ENCODE assay signal across 9 cellular contexts in the genomic region with DNA sequence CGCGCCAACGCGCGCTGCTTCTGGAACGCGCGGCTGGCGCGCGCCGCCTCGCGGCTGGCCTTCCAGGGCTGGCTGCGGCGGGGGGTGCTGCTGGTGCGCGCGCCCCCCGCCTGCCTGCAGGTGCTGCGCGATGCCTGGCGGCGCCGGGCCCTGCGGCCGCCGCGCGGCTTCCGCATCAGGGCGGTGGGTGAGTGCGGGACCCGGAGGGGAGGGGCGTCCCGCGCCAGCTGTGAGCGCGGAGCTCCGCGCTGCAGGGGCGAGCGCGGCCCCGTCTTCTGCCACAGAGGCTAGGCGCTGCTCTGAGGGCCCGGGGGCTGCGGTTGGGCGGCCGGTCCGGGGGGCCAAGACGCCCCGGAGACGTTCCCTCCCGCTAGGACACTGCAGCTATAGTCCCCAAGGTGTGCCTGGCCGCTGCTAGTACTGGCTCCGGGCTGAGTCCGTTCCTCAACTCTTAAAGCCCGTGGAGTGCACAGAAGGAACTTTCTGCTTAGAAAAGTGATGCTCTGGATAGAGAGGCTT. TPM values are rescaled to one million over a fixed set of nuclear protein-coding genes. Genes with fewer than 3 reads are reported as not detected.
DNase-seq lines count a peak whose midpoint lies in the region; ATAC-seq, FAIRE-seq and TF ChIP-seq lines count a peak whose summit lies in the region.
"Not testable (repeated sequence)": the region's sequence is repeated elsewhere in the genome, so short reads cannot be mapped to it uniquely, and the experiment has no call there.
"Had no signal": no experiment of that assay in that cellular context is flagged by ENCODE, and none has a peak within 500 bp of the region (broad histone marks: within the 10 kb centered on the region; RNA-seq: fewer than 3 reads in every experiment).

No MANE protein-coding gene starts in this region.

- H3K4me1 ChIP-seq in DND-41 (ENCODE audit: insufficient read depth, low read length): peaks cover 32% of the 10 kb centered on the region
- H3K4me1 ChIP-seq in GM12878 (ENCODE audit: control insufficient read depth, insufficient read depth, low read length); testis: not testable (repeated sequence)

- H3K9me3 ChIP-seq in DND-41 (ENCODE audit: insufficient read depth, low read length, severe bottlenecking); WERI-Rb-1 (ENCODE audit: severe bottlenecking); GM12878 (replicated peaks; ENCODE audit: control insufficient read depth, insufficient read depth, low read length); testis: not testable (repeated sequence)

- H3K4me3 Mint-ChIP-seq in IgD-negative memory B cell: peak overlapping the region; percentile 60 to 73 (median 62)
- H3K4me3 Mint-ChIP-seq in nephron: peak overlapping the region; percentile 76 to 81 (median 80)

- peak; percentile 67 for DNase-seq in DND-41
- peak; percentile 23 for DNase-seq in WERI-Rb-1
- not testable (repeated sequence) for DNase-seq in GM12878 (ENCODE audit: low read depth, low spot score); left cardiac atrium
- DNase-seq in testis: peak; percentile 25

- not testable (repeated sequence) for FAIRE-seq in GM12878 (lab: Jason Lieb, UNC)

- H3K4me3 ChIP-seq in DND-41 (ENCODE audit: low read depth in 1 of 2, low read length in 2 of 2): peak overlapping the region; percentile 20 to 63; a peak in 3 of 4 replicates
- peak overlapping the region; percentile 50 for H3K4me3 ChIP-seq in WERI-Rb-1 (ENCODE audit: low read depth, low read length)
- H3K4me3 ChIP-seq in GM12878: peak overlapping the region; percentile 44; the same call in 1 of the 2 replicates
- peak overlapping the region; percentile 13 to 38 for H3K4me3 ChIP-seq in testis

- H3K9ac ChIP-seq in DND-41 (ENCODE audit: low read depth, low read length): peak overlapping the region; percentile 57
- H3K9ac ChIP-seq in GM12878 (ENCODE audit: control insufficient read depth, insufficient read depth, low read length): not testable (repeated sequence)

- H4K20me1 ChIP-seq in DND-41 (ENCODE audit: insufficient read depth, low read length); GM12878 (ENCODE audit: control insufficient read depth, insufficient read depth): not testable (repeated sequence)

- TF ChIP-seq POLR2A in GM12878 (IDR thresholded peaks at IDR 0.05; ENCODE audit: low read depth, low read length); testis (IDR thresholded peaks at IDR 0.05): not testable (repeated sequence)

- 4% methylated on average over 27 of the region's 59 CpGs for WGBS in GM12878 (ENCODE audit: insufficient coverage, insufficient replicate concordance, low lambda C conversion rate, missing lambda C conversion rate)
- 0 to 10% methylated on average over 2 to 13 of the region's 59 CpGs for WGBS in testis, 2 donors

- H2AFZ ChIP-seq in DND-41 (ENCODE audit: low read depth, low read length) (peak overlapping the region; percentile 87), GM12878 (ENCODE audit: control insufficient read depth, low read depth, low read length) (peak overlapping the region; percentile 63)

- ATAC-seq in DND-41 (ENCODE audit: insufficient read depth, low read depth) (peak; percentile 74), GM21619 (IDR thresholded peaks at IDR 0.05; ENCODE audit: unreplicated experiment) (peak; percentile 33), GM12878 (peak; percentile 57), left cardiac atrium (peak; percentile 38 to 41)

- peak overlapping the region in 1 of 3 donors; percentile 28 for H3K27ac Mint-ChIP-seq in IgD-negative memory B cell
- peak overlapping the region in 1 of 3 experiments; percentile 37 for H3K27ac Mint-ChIP-seq in nephron

- H3K4me1 Mint-ChIP-seq in IgD-negative memory B cell, nephron: not testable (repeated sequence)

- CTCF ChIA-PET in GM12878 (lab: Yijun Ruan, JAX): not testable (repeated sequence)

- not testable (repeated sequence) for BruUV-seq in GM12878 (replicated peaks; lab: Mats Ljungman, UMichigan)

- intact Hi-C loops in GM12878 (cut with micrococcal nuclease; ENCODE audit: unreplicated experiment); left cardiac atrium (cut with DNase I); testis (cut with DNase I; ENCODE audit: low total_unique reads): not testable (repeated sequence)

- H3K36me3 Mint-ChIP-seq in IgD-negative memory B cell; nephron (ENCODE audit: low read depth): not testable (repeated sequence)

- not testable (repeated sequence) for TF ChIP-seq CTCF in DND-41 (IDR thresholded peaks at IDR 0.05; ENCODE audit: borderline replicate concordance, extremely low read depth, low read length, poor library complexity, severe bottlenecking); WERI-Rb-1 (IDR thresholded peaks at IDR 0.05; ENCODE audit: low read depth, low read length); GM12878 (IDR thresholded peaks at IDR 0.05 in 2 of 3, conservative IDR thresholded peaks at IDR 0.05 in 1 of 3; ENCODE audit: control insufficient read depth in 2 of 3, extremely low read depth in 1 of 3, insufficient read depth in 1 of 3, low read depth in 3 of 3, low read length in 3 of 3); nephron (IDR thresholded peaks at IDR 0.05; ENCODE audit: unreplicated experiment in 3 of 3); testis (IDR thresholded peaks at IDR 0.05)

- RAD21 ChIA-PET in GM12878 (lab: Charles Lee; ENCODE audit: unreplicated experiment): interaction anchor here (1.4 kb wide), 1 partner anchor 72 kb away, joined by 4 read pairs; no protein-coding TSS in a partner anchor

- H3K27me3 ChIP-seq in DND-41 (ENCODE audit: insufficient read depth, low read length, poor library complexity); WERI-Rb-1 (ENCODE audit: insufficient read depth, low read depth, severe bottlenecking); GM12878 (replicated peaks in 1 of 2; ENCODE audit: control insufficient read depth in 2 of 2, insufficient read depth in 2 of 2, low read length in 1 of 2); testis: not testable (repeated sequence)

- not testable (repeated sequence) for TF ChIP-seq EP300 in GM12878 (IDR thresholded peaks at IDR 0.05; ENCODE audit: borderline replicate concordance in 1 of 2, control insufficient read depth in 1 of 2, low read depth in 2 of 2, low read length in 2 of 2)

- in situ Hi-C loops in GM12878 (cut with MboI): not testable (repeated sequence)

- not testable (repeated sequence) for H3K9me3 Mint-ChIP-seq in IgD-negative memory B cell, nephron

- POLR2A ChIA-PET in GM12878 (lab: Charles Lee): not testable (repeated sequence)

- H3K79me2 ChIP-seq in DND-41 (ENCODE audit: insufficient read depth, low read length); GM12878 (ENCODE audit: control insufficient read depth, insufficient read depth, low read length): not testable (repeated sequence)

- peak overlapping the region; percentile 55; the same call in 1 of the 2 replicates for H3K27ac ChIP-seq in DND-41 (ENCODE audit: low read length)
- peak overlapping the region; percentile 40; the same call in 1 of the 2 replicates for H3K27ac ChIP-seq in WERI-Rb-1
- not testable (repeated sequence) for H3K27ac ChIP-seq in GM12878 (ENCODE audit: control insufficient read depth, insufficient read depth); testis

- H3K27me3 Mint-ChIP-seq in IgD-negative memory B cell: not testable (repeated sequence)
- peaks cover 11% of the 10 kb centered on the region for H3K27me3 Mint-ChIP-seq in nephron (ENCODE audit: low read depth)

- not testable (repeated sequence) for TF ChIP-seq RAD21 in GM12878 (IDR thresholded peaks at IDR 0.05; ENCODE audit: insufficient read depth, low read depth, low read length)

- not testable (repeated sequence) for H3K36me3 ChIP-seq in DND-41 (ENCODE audit: insufficient read depth, low read length); WERI-Rb-1; GM12878 (ENCODE audit: control insufficient read depth in 2 of 2, insufficient read depth in 2 of 2, low read length in 1 of 2); testis (ENCODE audit: low read depth, missing control alignments)

- H3K4me2 ChIP-seq in DND-41 (ENCODE audit: insufficient read depth, low read length) (peak overlapping the region; percentile 86), GM12878 (ENCODE audit: control insufficient read depth, insufficient read depth) (peak overlapping the region; percentile 64; the same call in 1 of the 2 replicates)

- SMC1A ChIA-PET in GM12878 (lab: Charles Lee; ENCODE audit: uncharacterized antibody, unreplicated experiment): not testable (repeated sequence)

RNA-seq across cellular contexts. Expression of a gene that starts 0.8 kb away (rescaled TPM):
- polyA plus RNA-seq in IgD-negative memory B cell: 0.24 TPM
- 0.27 TPM in 1 of 2 replicates, not detected in the other for total RNA-seq in GM12878 (2013; cell fraction: nucleolus; rRNA removed)
- 0.56 and 0.76 TPM in 2 replicates for total RNA-seq in GM12878 (2014; rRNA removed)
- total RNA-seq in GM12878 (2014; rRNA removed; fragmentation: Illumina TruSeq; extraction: Trizol): 1.0 and 1.2 TPM in 2 replicates
- 0.58 and 0.67 TPM in 2 replicates for total RNA-seq in GM12878 (2021)
- polyA plus RNA-seq in GM12878 (2011; ENCODE audit: low read depth): 0.41 TPM
- polyA plus RNA-seq in GM12878 (2011; rRNA removed): 0.17 and 0.18 TPM in 2 replicates
- 0.06 and 0.07 TPM in 2 replicates for polyA plus RNA-seq in GM12878 (2011; cell fraction: cytosol; rRNA removed)
- 0.03 and 0.06 TPM in 2 replicates for polyA plus RNA-seq in GM12878 (2011; cell fraction: nucleus; rRNA removed)
- polyA plus RNA-seq in GM12878 (2012): 0.32 and 0.47 TPM in 2 replicates
- polyA plus RNA-seq in GM12878 (2014; fragmentation: Illumina TruSeq; extraction: Trizol): 0.90 and 1.3 TPM in 2 replicates
- under 1 TPM; 0.46 to 0.85 TPM for polyA plus RNA-seq in GM12878 (2014; fragmentation: Nextera tagmentation; extraction: Ambion mirVana)
- 0.53 and 0.58 TPM in 2 replicates for polyA plus RNA-seq in GM12878 (2014; rRNA removed)
- polyA plus RNA-seq in GM12878 (2016; fragmentation: Nextera tagmentation; extraction: Ambion mirVana): 1 to 10 TPM in 1 of 2 experiments, not detected in 1; 1.0 TPM
- polyA minus RNA-seq in GM12878 (2011; rRNA and poly(A)+ RNA removed): 0.07 and 0.10 TPM in 2 replicates
- not detected in 2 replicates for polyA minus RNA-seq in GM12878 (2011; cell fraction: cytosol; rRNA and poly(A)+ RNA removed)
- not detected in 2 replicates for polyA minus RNA-seq in GM12878 (2011; cell fraction: nucleus; rRNA and poly(A)+ RNA removed)
- 1 to 10 TPM in 1 of 2 donors, under 1 TPM in 1; 0.68 to 1.9 TPM for total RNA-seq in left cardiac atrium
- total RNA-seq in testis: 1 to 10 TPM; 3.8 to 4.6 TPM
- 3.2 TPM for polyA plus RNA-seq in testis (ENCODE audit: insufficient read depth, low read depth, low replicate concordance)
- total RNA-seq: glomerular endothelial cell had no signal
